Comparison of ENCODE assay signal across 8 cellular contexts in genomic region chr19:4267101-4267900, GRCh38. TPM values are rescaled to one million over a fixed set of nuclear protein-coding genes. Genes with fewer than 3 reads are reported as not detected.
DNase-seq lines count a peak whose midpoint lies in the region; ATAC-seq and TF ChIP-seq lines count a peak whose summit lies in the region.

No MANE protein-coding gene starts in this region.

- TF ChIP-seq CTCF in GM23338 (conservative IDR thresholded peaks at IDR 0.05; ENCODE audit: low read depth in 2 of 2) (peak; percentile 90 to 97), Peyer's patch (IDR thresholded peaks at IDR 0.05) (peak; percentile 68 to 88 (median 82)), fibroblast of the aortic adventitia (IDR thresholded peaks at IDR 0.05; ENCODE audit: insufficient read depth, low read length) (peak; percentile 80), ovary (IDR thresholded peaks at IDR 0.05) (peak; percentile 59 to 65 (median 62)), vagina (IDR thresholded peaks at IDR 0.05) (peak; percentile 73 to 86 (median 74))

- intact Hi-C loops in ovary (cut with DNase I) (loop anchor here (5.0 to 10.0 kb wide), 6 partner anchors 78 to 288 kb away; partner anchors contain the start of genes MPND (in 1 of the 4) and SEMA6B (in 1 of the 4)), vagina (cut with DNase I) (no loop called here)

- no peak overlapping the region for H3K4me2 ChIP-seq in GM23338

- no peaks in the 10 kb centered on the region; the same call in 1 of the 2 replicates for H3F3A ChIP-seq in GM23338 (replicated peaks; ENCODE audit: low read depth)

- H3K9me3 ChIP-seq in Peyer's patch (no peaks in the 10 kb centered on the region), ovary (no peaks in the 10 kb centered on the region), vagina (no peaks in the 10 kb centered on the region)

- no peaks in the 10 kb centered on the region; the same call in 1 of the 2 replicates for H4K20me1 ChIP-seq in GM23338 (replicated peaks; ENCODE audit: insufficient read depth)

- ATAC-seq in GM23338 = peak; percentile 95
- ATAC-seq in activated T-cell treated with anti-CD3 and anti-CD28 coated beads, Interleukin-2, amount 50 U/mL, for 4 hours = peak; percentile 65 to 76
- ATAC-seq in HG02798 (IDR thresholded peaks at IDR 0.05; ENCODE audit: poor library complexity, unreplicated experiment) = no peak

- WGBS in ovary, 3 donors = 35 to 37% (median 35%) methylated on average over 21 of the region's 21 CpGs

- H3K79me2 ChIP-seq in GM23338 (replicated peaks; ENCODE audit: insufficient read depth) = no peaks in the 10 kb centered on the region

- peaks cover 39% of the 10 kb centered on the region for H3K36me3 Mint-ChIP-seq in GM23338 (ENCODE audit: low read depth)
- H3K36me3 Mint-ChIP-seq in activated T-cell treated with anti-CD3 and anti-CD28 coated beads, Interleukin-2, amount 50 U/mL, for 4 hours (ENCODE audit: insufficient read depth) = peaks cover 37% of the 10 kb centered on the region

- TF ChIP-seq POLR2A in Peyer's patch (IDR thresholded peaks at IDR 0.05) = no peak
- no peak for TF ChIP-seq POLR2A in ovary (IDR thresholded peaks at IDR 0.05)
- no peak for TF ChIP-seq POLR2A in vagina (IDR thresholded peaks at IDR 0.05)

- H3K4me1 Mint-ChIP-seq in GM23338 = 0 out of 3 replicates have a peak, but pooled peaks cover 3% of the 10 kb centered on the region
- H3K4me1 Mint-ChIP-seq in activated T-cell treated with anti-CD3 and anti-CD28 coated beads, Interleukin-2, amount 50 U/mL, for 4 hours (ENCODE audit: low read depth) = peaks cover 26% of the 10 kb centered on the region

- H3K27ac Mint-ChIP-seq in GM23338 = no peak overlapping the region

- DNase-seq in AG08395 (ENCODE audit: low spot score) (peak; percentile 61), GM23338 (ENCODE audit: low spot score) (peak; percentile 93), Peyer's patch (peak; percentile 58 to 79 (median 75)), fibroblast of the aortic adventitia (ENCODE audit: low read depth) (peak; percentile 40), ovary (peak; percentile 34 to 72 (median 65)), vagina (ENCODE audit: extremely low spot score in 2 of 2) (no peak)
- DNase-seq in activated T-cell treated with anti-CD3 and anti-CD28 coated beads, Interleukin-2, amount 50 U/mL, for 4 hours = peak; percentile 64

- H3K4me1 ChIP-seq in GM23338 (ENCODE audit: insufficient read depth) = no peaks in the 10 kb centered on the region
- H3K4me1 ChIP-seq in Peyer's patch = peaks cover 0 to 9% (median 3%) of the 10 kb centered on the region in 4 donors
- H3K4me1 ChIP-seq in ovary (ENCODE audit: insufficient read depth) = peaks cover 1% of the 10 kb centered on the region
- no peaks in the 10 kb centered on the region for H3K4me1 ChIP-seq in vagina

- H3K27me3 ChIP-seq in GM23338 (ENCODE audit: insufficient read depth) (no peaks in the 10 kb centered on the region), Peyer's patch (no peaks in the 10 kb centered on the region), ovary (no peaks in the 10 kb centered on the region), vagina (no peaks in the 10 kb centered on the region)

- no peak overlapping the region for H2AFZ ChIP-seq in GM23338

- H3K4me3 ChIP-seq in GM23338 (no peak overlapping the region), Peyer's patch (no peak overlapping the region), fibroblast of the aortic adventitia (ENCODE audit: low read depth, low read length) (no peak overlapping the region), ovary (no peak overlapping the region), vagina (no peak overlapping the region)

- TF ChIP-seq EP300 in ovary (IDR thresholded peaks at IDR 0.05) = no peak

- no peaks in the 10 kb centered on the region for H3K9me2 ChIP-seq in GM23338 (ENCODE audit: insufficient read depth)

- H3K9me3 Mint-ChIP-seq in GM23338 = no peaks in the 10 kb centered on the region
- no peaks in the 10 kb centered on the region for H3K9me3 Mint-ChIP-seq in activated T-cell treated with anti-CD3 and anti-CD28 coated beads, Interleukin-2, amount 50 U/mL, for 4 hours

- peaks cover 13% of the 10 kb centered on the region for H3K27me3 Mint-ChIP-seq in GM23338 (ENCODE audit: insufficient read depth, low read depth, poor library complexity)
- no peaks in the 10 kb centered on the region for H3K27me3 Mint-ChIP-seq in activated T-cell treated with anti-CD3 and anti-CD28 coated beads, Interleukin-2, amount 50 U/mL, for 4 hours (ENCODE audit: low read depth)

- no peaks in the 10 kb centered on the region; the same call in 1 of the 2 replicates for H3K36me3 ChIP-seq in GM23338 (ENCODE audit: insufficient read depth)
- peaks cover 0 to 69% (median 0%) of the 10 kb centered on the region in 3 donors for H3K36me3 ChIP-seq in Peyer's patch
- H3K36me3 ChIP-seq in ovary = no peaks in the 10 kb centered on the region
- H3K36me3 ChIP-seq in vagina = peaks cover 0 to 46% of the 10 kb centered on the region in 2 donors

- H3K4me3 Mint-ChIP-seq in GM23338 = no peak overlapping the region
- peak overlapping the region; percentile 13 for H3K4me3 Mint-ChIP-seq in activated T-cell treated with anti-CD3 and anti-CD28 coated beads, Interleukin-2, amount 50 U/mL, for 4 hours

- H3K27ac ChIP-seq in GM23338 (ENCODE audit: low read depth) (no peak overlapping the region), Peyer's patch (peak overlapping the region in 2 of 4 donors; percentile 63 to 90), ovary (no peak overlapping the region), vagina (no peak overlapping the region)

TF ChIP-seq in GM23338, 12 proteins besides CTCF, POLR2A, EP300 and RAD21 (continues in another document):
- TF ChIP-seq EZH2 (IDR thresholded peaks at IDR 0.05; ENCODE audit: low read depth, unreplicated experiment) (no peak), ETS1 (IDR thresholded peaks at IDR 0.05) (no peak), POLR2AphosphoS5 (IDR thresholded peaks at IDR 0.05; ENCODE audit: low read depth) (no peak), ZNF114 (CRISPR knock-in tag; IDR thresholded peaks at IDR 0.05) (no peak)

RNA-seq across cellular contexts. Expression of gene SHD, which starts 11.8 kb away (rescaled TPM):
- 1.8 and 7.5 TPM in 2 replicates for total RNA-seq in GM23338 (2014; rRNA removed; shearing (Covaris generic))
- polyA plus RNA-seq in GM23338 (2016; fragmentation: Nextera tagmentation; extraction: Ambion mirVana) (6.4 and 8.0 TPM in 2 replicates), ovary (under 1 TPM in 1 of 2 donors, not detected in 1; 0.86 TPM)
- total RNA-seq in Peyer's patch (10 to 100 TPM in 3 of 4 donors, not detected in 1; 21.3 to 27.7 (median 21.9) TPM), fibroblast of the aortic adventitia (ENCODE audit: low replicate concordance) (not detected in 2 replicates), ovary (under 1 TPM in 2 of 7 donors, not detected in 5; 0.24 to 0.48 TPM), vagina (not detected)
- total RNA-seq in activated T-cell treated with anti-CD3 and anti-CD28 coated beads, Interleukin-2, amount 50 U/mL, for 4 hours = not detected

RNA-seq across cellular contexts. Expression of gene YJU2, which starts 20.4 kb away (rescaled TPM):
- total RNA-seq in GM23338 (2014; rRNA removed; shearing (Covaris generic)) = 27.3 and 33.4 TPM in 2 replicates
- 27.6 and 28.8 TPM in 2 replicates for polyA plus RNA-seq in GM23338 (2016; fragmentation: Nextera tagmentation; extraction: Ambion mirVana)
- total RNA-seq in Peyer's patch = 10 to 100 TPM in 3 of 4 donors, 1 to 10 TPM in 1; 8.9 to 33.8 (median 24.1) TPM
- 10 to 100 TPM; 59.7 to 60.7 (median 59.9) TPM for total RNA-seq in activated T-cell treated with anti-CD3 and anti-CD28 coated beads, Interleukin-2, amount 50 U/mL, for 4 hours
- total RNA-seq in fibroblast of the aortic adventitia (ENCODE audit: low replicate concordance) = 16.8 and 17.2 TPM in 2 replicates
- total RNA-seq in ovary = 10 to 100 TPM; 18.4 to 27.5 (median 21.5) TPM
- 10 to 100 TPM; 20.7 to 33.1 TPM for polyA plus RNA-seq in ovary
- 19.9 TPM for total RNA-seq in vagina

RNA-seq across cellular contexts. Expression of gene TMIGD2, which starts 34.9 kb away (rescaled TPM):
- 0.76 and 0.93 TPM in 2 replicates for total RNA-seq in GM23338 (2014; rRNA removed; shearing (Covaris generic))
- polyA plus RNA-seq in GM23338 (2016; fragmentation: Nextera tagmentation; extraction: Ambion mirVana) = 0.24 and 0.79 TPM in 2 replicates
- total RNA-seq in Peyer's patch = 1 to 10 TPM; 2.2 to 6.1 (median 3.8) TPM
- total RNA-seq in activated T-cell treated with anti-CD3 and anti-CD28 coated beads, Interleukin-2, amount 50 U/mL, for 4 hours = 1 to 10 TPM; 1.9 to 2.7 (median 2.1) TPM
- total RNA-seq in fibroblast of the aortic adventitia (ENCODE audit: low replicate concordance) = not detected in 2 replicates
- under 1 TPM in 1 of 7 donors, not detected in 6; 0.36 TPM for total RNA-seq in ovary
- under 1 TPM in 1 of 2 donors, not detected in 1; 0.29 TPM for polyA plus RNA-seq in ovary
- not detected for total RNA-seq in vagina

RNA-seq across cellular contexts. Expression of gene FSD1, which starts 37.1 kb away (rescaled TPM):
- total RNA-seq in GM23338 (2014; rRNA removed; shearing (Covaris generic)) = 54.0 and 82.9 TPM in 2 replicates
- polyA plus RNA-seq in GM23338 (2016; fragmentation: Nextera tagmentation; extraction: Ambion mirVana) (50.7 and 52.1 TPM in 2 replicates), ovary (under 1 TPM in 1 of 2 donors, not detected in 1; 0.48 TPM)
- total RNA-seq in Peyer's patch (1 to 10 TPM in 3 of 4 donors, not detected in 1; 1.0 to 8.4 (median 1.4) TPM), fibroblast of the aortic adventitia (ENCODE audit: low replicate concordance) (6.3 and 7.5 TPM in 2 replicates), ovary (under 1 TPM in 2 of 7 donors, not detected in 5; 0.11 to 0.18 TPM), vagina (1.7 TPM)
- 10 to 100 TPM in 1 of 3 donors, 1 to 10 TPM in 2; 5.9 to 10.4 (median 9.1) TPM for total RNA-seq in activated T-cell treated with anti-CD3 and anti-CD28 coated beads, Interleukin-2, amount 50 U/mL, for 4 hours

RNA-seq across cellular contexts. Expression of gene EBI3, which starts 38.0 kb away (rescaled TPM):
- 0.52 TPM in 1 of 2 replicates, not detected in the other for total RNA-seq in GM23338 (2014; rRNA removed; shearing (Covaris generic))
- polyA plus RNA-seq in GM23338 (2016; fragmentation: Nextera tagmentation; extraction: Ambion mirVana) = 1.4 and 1.6 TPM in 2 replicates
- 10 to 100 TPM in 1 of 4 donors, 1 to 10 TPM in 2, not detected in 1; 1.4 to 12.4 (median 1.9) TPM for total RNA-seq in Peyer's patch
- 10 to 100 TPM in 1 of 3 donors, 1 to 10 TPM in 2; 6.3 to 26.2 (median 9.9) TPM for total RNA-seq in activated T-cell treated with anti-CD3 and anti-CD28 coated beads, Interleukin-2, amount 50 U/mL, for 4 hours
- total RNA-seq in fibroblast of the aortic adventitia (ENCODE audit: low replicate concordance) = 0.33 TPM in 1 of 2 replicates, not detected in the other
- total RNA-seq in ovary = 1 to 10 TPM in 5 of 7 donors, under 1 TPM in 1, not detected in 1; 0.58 to 6.6 (median 2.0) TPM
- 1 to 10 TPM in 1 of 2 donors, under 1 TPM in 1; 0.90 to 1.1 TPM for polyA plus RNA-seq in ovary
- total RNA-seq in vagina = not detected

Comparison
In these comparisons a context has a peak if more than half of its experiments do, and no peak if none do; other contexts are left out.
1. DNase-seq: peak in AG08395 (single experiment), GM23338 (single experiment), Peyer's patch (3 of 3), activated T-cell treated with anti-CD3 and anti-CD28 coated beads, Interleukin-2, amount 50 U/mL, for 4 hours (single experiment), fibroblast of the aortic adventitia (single experiment) and ovary (5 of 5); none in vagina (0 of 2).
2. Peak in every context shown above with its lines, with median percentiles within 50 percentile points of each other: CTCF ChIP-seq.